In the genomic region with DNA sequence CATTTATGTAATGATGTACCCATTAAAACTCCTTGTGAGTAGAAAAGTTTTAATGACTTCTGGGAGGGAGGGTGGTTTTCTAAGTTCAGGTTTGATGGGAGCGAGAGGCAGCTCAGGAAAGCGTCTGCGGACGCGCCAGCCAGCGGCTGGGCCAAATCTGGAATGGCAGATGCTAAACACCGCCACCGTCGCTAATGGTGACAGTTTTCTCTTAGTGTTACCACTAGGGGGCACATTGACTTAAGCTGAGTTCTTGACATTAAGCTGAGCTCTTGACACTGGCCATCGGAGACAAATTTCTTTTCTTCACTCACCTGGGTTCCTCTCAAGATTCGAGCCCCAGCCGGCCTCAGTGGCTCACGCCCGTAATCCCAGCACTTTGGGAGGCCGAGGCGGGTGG, we compare ENCODE assay signal across 8 cellular contexts.
DNase-seq lines count a peak whose midpoint lies in the region; ATAC-seq and TF ChIP-seq lines count a peak whose summit lies in the region.

No MANE protein-coding gene starts in this region.

- CTCF ChIA-PET in HEK293T (lab: Yijun Ruan, JAX): interaction anchor here (1.0 to 1.6 kb wide), 5 partner anchors 10 to 46 kb away, joined by 3 to 6 read pairs (median 4); no protein-coding TSS in a partner anchor

- POLR2A ChIA-PET in HEK293T (lab: Yijun Ruan, JAX): no interaction called here

- DNase-seq in CMK (ENCODE audit: low read depth): peak; percentile 2
- peak; percentile 52 for DNase-seq in HEK293T (ENCODE audit: extremely low spot score)
- DNase-seq in activated CD4-positive, alpha-beta T cell treated with anti-CD3 and anti-CD28 coated beads, Interleukin-2, amount 50 U/mL, for 48 hours: peak; percentile 25 to 44
- peak; percentile 85 for DNase-seq in iPS-NIHi7 (ENCODE audit: extremely low spot score)

- no peak for ATAC-seq in activated CD4-positive, CD25-positive, alpha-beta regulatory T cell treated with anti-CD3 and anti-CD28 coated beads, Interleukin-2, amount 50 U/mL, for 24 hours
- no peak for ATAC-seq in GM18907 (IDR thresholded peaks at IDR 0.05; ENCODE audit: unreplicated experiment)
- no peak for ATAC-seq in GM21447 (IDR thresholded peaks at IDR 0.05; ENCODE audit: unreplicated experiment)
- ATAC-seq in GM18870 (IDR thresholded peaks at IDR 0.05; ENCODE audit: unreplicated experiment): no peak

TF ChIP-seq in HEK293T, 16 proteins besides CTCF, POLR2A, EP300 and RAD21:
- TF ChIP-seq FOXA1 (IDR thresholded peaks at IDR 0.05): no peak
- no peak for TF ChIP-seq FOXK2 (IDR thresholded peaks at IDR 0.05)
- no peak for TF ChIP-seq ARNT (IDR thresholded peaks at IDR 0.05)
- TF ChIP-seq CTBP1 (IDR thresholded peaks at IDR 0.05; ENCODE audit: borderline replicate concordance): no peak
- TF ChIP-seq FOXM1 (IDR thresholded peaks at IDR 0.05; ENCODE audit: borderline replicate concordance): no peak
- TF ChIP-seq NFRKB (IDR thresholded peaks at IDR 0.05): no peak
- TF ChIP-seq L3MBTL2 (conservative IDR thresholded peaks at IDR 0.05): no peak
- no peak for TF ChIP-seq LEF1 (IDR thresholded peaks at IDR 0.05; ENCODE audit: borderline replicate concordance)
- no peak for TF ChIP-seq SP1 (IDR thresholded peaks at IDR 0.05)
- TF ChIP-seq TARDBP (IDR thresholded peaks at IDR 0.05): no peak
- TF ChIP-seq ELF4 (IDR thresholded peaks at IDR 0.05): no peak
- TF ChIP-seq BHLHE40 (IDR thresholded peaks at IDR 0.05; ENCODE audit: borderline replicate concordance): no peak
- no peak for TF ChIP-seq ZNF384 (IDR thresholded peaks at IDR 0.05)
- TF ChIP-seq, protein P1, sequence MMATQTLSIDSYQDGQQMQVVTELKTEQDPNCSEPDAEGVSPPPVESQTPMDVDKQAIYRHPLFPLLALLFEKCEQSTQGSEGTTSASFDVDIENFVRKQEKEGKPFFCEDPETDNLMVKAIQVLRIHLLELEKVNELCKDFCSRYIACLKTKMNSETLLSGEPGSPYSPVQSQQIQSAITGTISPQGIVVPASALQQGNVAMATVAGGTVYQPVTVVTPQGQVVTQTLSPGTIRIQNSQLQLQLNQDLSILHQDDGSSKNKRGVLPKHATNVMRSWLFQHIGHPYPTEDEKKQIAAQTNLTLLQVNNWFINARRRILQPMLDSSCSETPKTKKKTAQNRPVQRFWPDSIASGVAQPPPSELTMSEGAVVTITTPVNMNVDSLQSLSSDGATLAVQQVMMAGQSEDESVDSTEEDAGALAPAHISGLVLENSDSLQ (IDR thresholded peaks at IDR 0.05): no peak
- TF ChIP-seq HDGF (IDR thresholded peaks at IDR 0.05; ENCODE audit: borderline replicate concordance): no peak
- no peak for TF ChIP-seq SUZ12 (IDR thresholded peaks at IDR 0.05)

Comparison
In these comparisons a context has a peak if more than half of its experiments do, and no peak if none do; other contexts are left out.
1. DNase-seq: peak in every context shown above with its lines; median percentile 85 in iPS-NIHi7; 52 in HEK293T; 34 in activated CD4-positive, alpha-beta T cell treated with anti-CD3 and anti-CD28 coated beads, Interleukin-2, amount 50 U/mL, for 48 hours; 2 in CMK.